Comparison of ENCODE assay signal across 1 cellular context in genomic region chr3:48151058-48151806, GRCh38.
TF ChIP-seq lines count a peak whose summit lies in the region.

No MANE protein-coding gene starts in this region.

TF ChIP-seq in GM12878, 131 proteins besides CTCF, POLR2A, EP300 and RAD21 (continued from another document):
- TF ChIP-seq, protein P1, sequence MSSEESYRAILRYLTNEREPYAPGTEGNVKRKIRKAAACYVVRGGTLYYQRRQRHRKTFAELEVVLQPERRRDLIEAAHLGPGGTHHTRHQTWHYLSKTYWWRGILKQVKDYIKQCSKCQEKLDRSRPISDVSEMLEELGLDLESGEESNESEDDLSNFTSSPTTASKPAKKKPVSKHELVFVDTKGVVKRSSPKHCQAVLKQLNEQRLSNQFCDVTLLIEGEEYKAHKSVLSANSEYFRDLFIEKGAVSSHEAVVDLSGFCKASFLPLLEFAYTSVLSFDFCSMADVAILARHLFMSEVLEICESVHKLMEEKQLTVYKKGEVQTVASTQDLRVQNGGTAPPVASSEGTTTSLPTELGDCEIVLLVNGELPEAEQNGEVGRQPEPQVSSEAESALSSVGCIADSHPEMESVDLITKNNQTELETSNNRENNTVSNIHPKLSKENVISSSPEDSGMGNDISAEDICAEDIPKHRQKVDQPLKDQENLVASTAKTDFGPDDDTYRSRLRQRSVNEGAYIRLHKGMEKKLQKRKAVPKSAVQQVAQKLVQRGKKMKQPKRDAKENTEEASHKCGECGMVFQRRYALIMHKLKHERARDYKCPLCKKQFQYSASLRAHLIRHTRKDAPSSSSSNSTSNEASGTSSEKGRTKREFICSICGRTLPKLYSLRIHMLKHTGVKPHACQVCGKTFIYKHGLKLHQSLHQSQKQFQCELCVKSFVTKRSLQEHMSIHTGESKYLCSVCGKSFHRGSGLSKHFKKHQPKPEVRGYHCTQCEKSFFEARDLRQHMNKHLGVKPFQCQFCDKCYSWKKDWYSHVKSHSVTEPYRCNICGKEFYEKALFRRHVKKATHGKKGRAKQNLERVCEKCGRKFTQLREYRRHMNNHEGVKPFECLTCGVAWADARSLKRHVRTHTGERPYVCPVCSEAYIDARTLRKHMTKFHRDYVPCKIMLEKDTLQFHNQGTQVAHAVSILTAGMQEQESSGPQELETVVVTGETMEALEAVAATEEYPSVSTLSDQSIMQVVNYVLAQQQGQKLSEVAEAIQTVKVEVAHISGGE (CRISPR knock-in tag; IDR thresholded peaks at IDR 0.05), result no peak
- TF ChIP-seq SREBF1 (IDR thresholded peaks at IDR 0.05; ENCODE audit: low read length) (no peak), SMARCA5 (IDR thresholded peaks at IDR 0.05) (peak; percentile 34; the same call in 1 of the 2 replicates), SMAD1 (IDR thresholded peaks at IDR 0.05; ENCODE audit: low read depth, partially characterized antibody) (no peak), E4F1 (IDR thresholded peaks at IDR 0.05; ENCODE audit: borderline replicate concordance, partially characterized antibody) (no peak), SMC3 (IDR thresholded peaks at IDR 0.05; ENCODE audit: borderline replicate concordance, low read length) (peak; percentile 79), IRF4 (IDR thresholded peaks at IDR 0.05; ENCODE audit: low read depth, low read length) (no peak), RELA (IDR thresholded peaks at IDR 0.05; ENCODE audit: borderline replicate concordance, partially characterized antibody) (no peak), ZNF274 (IDR thresholded peaks at IDR 0.05; ENCODE audit: insufficient read depth, insufficient read length) (no peak), ZNF217 (IDR thresholded peaks at IDR 0.05) (no peak), E2F4 (IDR thresholded peaks at IDR 0.05; ENCODE audit: low read depth, low read length) (no peak), ZNF384 (IDR thresholded peaks at IDR 0.05; ENCODE audit: borderline replicate concordance, low read depth, low read length) (no peak), RUNX3 (IDR thresholded peaks at IDR 0.05; ENCODE audit: low read length) (peak; percentile 63), ATF3 (IDR thresholded peaks at IDR 0.05; ENCODE audit: borderline replicate concordance, extremely low read depth, low read depth, low read length) (no peak), NKRF (conservative IDR thresholded peaks at IDR 0.05) (no peak), EED (IDR thresholded peaks at IDR 0.05; ENCODE audit: low read depth) (no peak), NFYA (IDR thresholded peaks at IDR 0.05; ENCODE audit: borderline replicate concordance, low read depth, low read length) (no peak), BHLHE40 (IDR thresholded peaks at IDR 0.05; ENCODE audit: borderline replicate concordance in 1 of 2, low read depth in 2 of 2, low read length in 1 of 2) (no peak), CUX1 (IDR thresholded peaks at IDR 0.05; ENCODE audit: insufficient replicate concordance, low read depth, low read length) (no peak), PBX3 (IDR thresholded peaks at IDR 0.05; ENCODE audit: insufficient replicate concordance, low read depth, low read length) (no peak), MLLT1 (IDR thresholded peaks at IDR 0.05) (no peak), CBX5 (IDR thresholded peaks at IDR 0.05; ENCODE audit: low read depth) (no peak), IKZF2 (IDR thresholded peaks at IDR 0.05) (no peak), PAX5 (IDR thresholded peaks at IDR 0.05; ENCODE audit: borderline replicate concordance, low read depth, low read length) (no peak), YY1 (IDR thresholded peaks at IDR 0.05; ENCODE audit: low read depth, low read length) (peak; percentile 43; the same call in 1 of the 2 replicates), HDAC6 (IDR thresholded peaks at IDR 0.05; ENCODE audit: unreplicated experiment) (no peak), RB1 (IDR thresholded peaks at IDR 0.05; ENCODE audit: borderline replicate concordance) (no peak), FOXM1 (IDR thresholded peaks at IDR 0.05; ENCODE audit: low read depth, low read length) (no peak), ELK1 (IDR thresholded peaks at IDR 0.05; ENCODE audit: low read depth, low read length) (no peak), POLR2AphosphoS5 (IDR thresholded peaks at IDR 0.05; ENCODE audit: low read length) (no peak), FOXK2 (IDR thresholded peaks at IDR 0.05) (no peak), RBBP5 (conservative IDR thresholded peaks at IDR 0.05) (no peak)
- TF ChIP-seq, protein P2, sequence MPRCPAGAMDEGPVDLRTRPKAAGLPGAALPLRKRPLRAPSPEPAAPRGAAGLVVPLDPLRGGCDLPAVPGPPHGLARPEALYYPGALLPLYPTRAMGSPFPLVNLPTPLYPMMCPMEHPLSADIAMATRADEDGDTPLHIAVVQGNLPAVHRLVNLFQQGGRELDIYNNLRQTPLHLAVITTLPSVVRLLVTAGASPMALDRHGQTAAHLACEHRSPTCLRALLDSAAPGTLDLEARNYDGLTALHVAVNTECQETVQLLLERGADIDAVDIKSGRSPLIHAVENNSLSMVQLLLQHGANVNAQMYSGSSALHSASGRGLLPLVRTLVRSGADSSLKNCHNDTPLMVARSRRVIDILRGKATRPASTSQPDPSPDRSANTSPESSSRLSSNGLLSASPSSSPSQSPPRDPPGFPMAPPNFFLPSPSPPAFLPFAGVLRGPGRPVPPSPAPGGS (IDR thresholded peaks at IDR 0.05; ENCODE audit: borderline replicate concordance, insufficient read depth, low read depth, low read length, poor library complexity, severe bottlenecking), result no peak
